1 cellular context compared by ENCODE assay signal in genomic region chr1:117059678-117060440, GRCh38.
TF ChIP-seq lines count a peak whose summit lies in the region.

TTF2 (plus strand) TSS chr1:117060326; CDS start chr1:117060347, 21 bp downstream.

TF ChIP-seq in HepG2, 621 proteins besides CTCF, POLR2A, EP300 and RAD21 (continued from another document and continues in another):
- TF ChIP-seq, protein P1, sequence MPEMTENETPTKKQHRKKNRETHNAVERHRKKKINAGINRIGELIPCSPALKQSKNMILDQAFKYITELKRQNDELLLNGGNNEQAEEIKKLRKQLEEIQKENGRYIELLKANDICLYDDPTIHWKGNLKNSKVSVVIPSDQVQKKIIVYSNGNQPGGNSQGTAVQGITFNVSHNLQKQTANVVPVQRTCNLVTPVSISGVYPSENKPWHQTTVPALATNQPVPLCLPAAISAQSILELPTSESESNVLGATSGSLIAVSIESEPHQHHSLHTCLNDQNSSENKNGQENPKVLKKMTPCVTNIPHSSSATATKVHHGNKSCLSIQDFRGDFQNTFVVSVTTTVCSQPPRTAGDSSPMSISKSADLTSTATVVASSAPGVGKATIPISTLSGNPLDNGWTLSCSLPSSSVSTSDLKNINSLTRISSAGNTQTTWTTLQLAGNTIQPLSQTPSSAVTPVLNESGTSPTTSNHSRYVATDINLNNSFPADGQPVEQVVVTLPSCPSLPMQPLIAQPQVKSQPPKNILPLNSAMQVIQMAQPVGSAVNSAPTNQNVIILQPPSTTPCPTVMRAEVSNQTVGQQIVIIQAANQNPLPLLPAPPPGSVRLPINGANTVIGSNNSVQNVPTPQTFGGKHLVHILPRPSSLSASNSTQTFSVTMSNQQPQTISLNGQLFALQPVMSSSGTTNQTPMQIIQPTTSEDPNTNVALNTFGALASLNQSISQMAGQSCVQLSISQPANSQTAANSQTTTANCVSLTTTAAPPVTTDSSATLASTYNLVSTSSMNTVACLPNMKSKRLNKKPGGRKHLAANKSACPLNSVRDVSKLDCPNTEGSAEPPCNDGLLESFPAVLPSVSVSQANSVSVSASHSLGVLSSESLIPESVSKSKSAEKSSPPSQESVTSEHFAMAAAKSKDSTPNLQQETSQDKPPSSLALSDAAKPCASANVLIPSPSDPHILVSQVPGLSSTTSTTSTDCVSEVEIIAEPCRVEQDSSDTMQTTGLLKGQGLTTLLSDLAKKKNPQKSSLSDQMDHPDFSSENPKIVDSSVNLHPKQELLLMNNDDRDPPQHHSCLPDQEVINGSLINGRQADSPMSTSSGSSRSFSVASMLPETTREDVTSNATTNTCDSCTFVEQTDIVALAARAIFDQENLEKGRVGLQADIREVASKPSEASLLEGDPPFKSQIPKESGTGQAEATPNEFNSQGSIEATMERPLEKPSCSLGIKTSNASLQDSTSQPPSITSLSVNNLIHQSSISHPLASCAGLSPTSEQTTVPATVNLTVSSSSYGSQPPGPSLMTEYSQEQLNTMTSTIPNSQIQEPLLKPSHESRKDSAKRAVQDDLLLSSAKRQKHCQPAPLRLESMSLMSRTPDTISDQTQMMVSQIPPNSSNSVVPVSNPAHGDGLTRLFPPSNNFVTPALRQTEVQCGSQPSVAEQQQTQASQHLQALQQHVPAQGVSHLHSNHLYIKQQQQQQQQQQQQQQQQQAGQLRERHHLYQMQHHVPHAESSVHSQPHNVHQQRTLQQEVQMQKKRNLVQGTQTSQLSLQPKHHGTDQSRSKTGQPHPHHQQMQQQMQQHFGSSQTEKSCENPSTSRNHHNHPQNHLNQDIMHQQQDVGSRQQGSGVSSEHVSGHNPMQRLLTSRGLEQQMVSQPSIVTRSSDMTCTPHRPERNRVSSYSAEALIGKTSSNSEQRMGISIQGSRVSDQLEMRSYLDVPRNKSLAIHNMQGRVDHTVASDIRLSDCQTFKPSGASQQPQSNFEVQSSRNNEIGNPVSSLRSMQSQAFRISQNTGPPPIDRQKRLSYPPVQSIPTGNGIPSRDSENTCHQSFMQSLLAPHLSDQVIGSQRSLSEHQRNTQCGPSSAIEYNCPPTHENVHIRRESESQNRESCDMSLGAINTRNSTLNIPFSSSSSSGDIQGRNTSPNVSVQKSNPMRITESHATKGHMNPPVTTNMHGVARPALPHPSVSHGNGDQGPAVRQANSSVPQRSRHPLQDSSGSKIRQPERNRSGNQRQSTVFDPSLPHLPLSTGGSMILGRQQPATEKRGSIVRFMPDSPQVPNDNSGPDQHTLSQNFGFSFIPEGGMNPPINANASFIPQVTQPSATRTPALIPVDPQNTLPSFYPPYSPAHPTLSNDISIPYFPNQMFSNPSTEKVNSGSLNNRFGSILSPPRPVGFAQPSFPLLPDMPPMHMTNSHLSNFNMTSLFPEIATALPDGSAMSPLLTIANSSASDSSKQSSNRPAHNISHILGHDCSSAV (CRISPR knock-in tag; IDR thresholded peaks at IDR 0.05; ENCODE audit: borderline replicate concordance): no peak
- TF ChIP-seq, protein P2, sequence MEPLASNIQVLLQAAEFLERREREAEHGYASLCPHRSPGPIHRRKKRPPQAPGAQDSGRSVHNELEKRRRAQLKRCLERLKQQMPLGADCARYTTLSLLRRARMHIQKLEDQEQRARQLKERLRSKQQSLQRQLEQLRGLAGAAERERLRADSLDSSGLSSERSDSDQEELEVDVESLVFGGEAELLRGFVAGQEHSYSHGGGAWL (CRISPR knock-in tag; IDR thresholded peaks at IDR 0.05): no peak
- TF ChIP-seq ZNF747 (CRISPR knock-in tag; IDR thresholded peaks at IDR 0.05; ENCODE audit: borderline replicate concordance) (no peak), MTF1 (CRISPR knock-in tag; IDR thresholded peaks at IDR 0.05) (no peak), SCMH1 (CRISPR knock-in tag; IDR thresholded peaks at IDR 0.05; ENCODE audit: borderline replicate concordance) (no peak), PCBP2 (optimal IDR thresholded peaks at IDR 0.05; ENCODE audit: low read depth, low read length, poor library complexity, severe bottlenecking) (no peak), ZNF674 (CRISPR knock-in tag; IDR thresholded peaks at IDR 0.05; ENCODE audit: low read depth) (no peak), ZNF83 (CRISPR knock-in tag; IDR thresholded peaks at IDR 0.05; ENCODE audit: borderline replicate concordance) (peak; percentile 74; the same call in 1 of the 2 replicates), MAFK (conservative IDR thresholded peaks at IDR 0.05 in 1 of 2, IDR thresholded peaks at IDR 0.05 in 1 of 2; ENCODE audit: low read length in 2 of 2) (no peak), ATF1 (CRISPR knock-in tag; IDR thresholded peaks at IDR 0.05) (peak; percentile 61), ZNF12 (CRISPR knock-in tag; IDR thresholded peaks at IDR 0.05) (no peak), RNF2 (conservative IDR thresholded peaks at IDR 0.05; ENCODE audit: low read depth) (no peak), ZBTB7A (CRISPR knock-in tag; IDR thresholded peaks at IDR 0.05) (no peak), SRSF1 (optimal IDR thresholded peaks at IDR 0.05; ENCODE audit: low read depth, low read length) (peak; percentile 37), ARHGAP35 (CRISPR knock-in tag; IDR thresholded peaks at IDR 0.05; ENCODE audit: borderline replicate concordance) (no peak), ERF (CRISPR knock-in tag; IDR thresholded peaks at IDR 0.05) (no peak), HOXA3 (CRISPR knock-in tag; IDR thresholded peaks at IDR 0.05) (peak; percentile 31; the same call in 1 of the 2 replicates), MED8 (CRISPR knock-in tag; IDR thresholded peaks at IDR 0.05; ENCODE audit: insufficient replicate concordance) (peak; percentile 53), ZNF256 (CRISPR knock-in tag; conservative IDR thresholded peaks at IDR 0.05) (no peak), BRCA1 (CRISPR knock-in tag; IDR thresholded peaks at IDR 0.05) (peak; percentile 51; the same call in 1 of the 2 replicates), PRPF4 (IDR thresholded peaks at IDR 0.05; ENCODE audit: low read depth, low read length, poor library complexity, severe bottlenecking) (no peak), ELK4 (CRISPR knock-in tag; IDR thresholded peaks at IDR 0.05; ENCODE audit: borderline replicate concordance) (no peak), KDM5B (CRISPR knock-in tag; IDR thresholded peaks at IDR 0.05; ENCODE audit: borderline replicate concordance) (0 out of 2 replicates have a peak, but pooled peaks have one; percentile 26), ZBTB1 (CRISPR knock-in tag; IDR thresholded peaks at IDR 0.05; ENCODE audit: borderline replicate concordance) (no peak), ZNF230 (CRISPR knock-in tag; IDR thresholded peaks at IDR 0.05) (no peak), RFX3 (CRISPR knock-in tag; IDR thresholded peaks at IDR 0.05) (no peak), NR2F2 (IDR thresholded peaks at IDR 0.05; ENCODE audit: borderline replicate concordance, low read depth) (no peak), ZNF253 (CRISPR knock-in tag; IDR thresholded peaks at IDR 0.05; ENCODE audit: borderline replicate concordance) (peak; percentile 64; the same call in 1 of the 2 replicates), E2F2 (CRISPR knock-in tag; IDR thresholded peaks at IDR 0.05; ENCODE audit: borderline replicate concordance) (peak; percentile 56; the same call in 1 of the 2 replicates), NR3C1 (CRISPR knock-in tag; IDR thresholded peaks at IDR 0.05) (no peak), ZFP82 (CRISPR knock-in tag; IDR thresholded peaks at IDR 0.05; ENCODE audit: borderline replicate concordance) (0 out of 2 replicates have a peak, but pooled peaks have one; percentile 67), STAT5B (CRISPR knock-in tag; IDR thresholded peaks at IDR 0.05) (no peak), SRF (IDR thresholded peaks at IDR 0.05; ENCODE audit: low read depth, low read length) (no peak), KDM1A (CRISPR knock-in tag; IDR thresholded peaks at IDR 0.05) (no peak), BRD4 (CRISPR knock-in tag; IDR thresholded peaks at IDR 0.05) (no peak), MEF2D (CRISPR knock-in tag; IDR thresholded peaks at IDR 0.05) (no peak), NFKBIZ (CRISPR knock-in tag; IDR thresholded peaks at IDR 0.05) (no peak), ZNF660 (CRISPR knock-in tag; IDR thresholded peaks at IDR 0.05; ENCODE audit: borderline replicate concordance, low read depth) (no peak), ATM (IDR thresholded peaks at IDR 0.05; ENCODE audit: borderline replicate concordance) (no peak), ZNF160 (CRISPR knock-in tag; IDR thresholded peaks at IDR 0.05) (0 out of 2 replicates have a peak, but pooled peaks have one; percentile 50), PHF8 (CRISPR knock-in tag; IDR thresholded peaks at IDR 0.05) (peak; percentile 61; the same call in 1 of the 2 replicates), ADNP (CRISPR knock-in tag; IDR thresholded peaks at IDR 0.05) (no peak), U2AF2 (IDR thresholded peaks at IDR 0.05; ENCODE audit: low read depth, low read length) (no peak), ZNF572 (CRISPR knock-in tag; IDR thresholded peaks at IDR 0.05) (no peak), SAFB2 (CRISPR knock-in tag; IDR thresholded peaks at IDR 0.05; ENCODE audit: borderline replicate concordance, low read depth) (no peak), HDAC2 (CRISPR knock-in tag; IDR thresholded peaks at IDR 0.05) (peak; percentile 40; the same call in 1 of the 2 replicates), ZNF225 (CRISPR knock-in tag; IDR thresholded peaks at IDR 0.05) (no peak; the same call in 1 of the 2 replicates), SMYD3 (CRISPR knock-in tag; IDR thresholded peaks at IDR 0.05) (no peak)
- TF ChIP-seq, protein P3, sequence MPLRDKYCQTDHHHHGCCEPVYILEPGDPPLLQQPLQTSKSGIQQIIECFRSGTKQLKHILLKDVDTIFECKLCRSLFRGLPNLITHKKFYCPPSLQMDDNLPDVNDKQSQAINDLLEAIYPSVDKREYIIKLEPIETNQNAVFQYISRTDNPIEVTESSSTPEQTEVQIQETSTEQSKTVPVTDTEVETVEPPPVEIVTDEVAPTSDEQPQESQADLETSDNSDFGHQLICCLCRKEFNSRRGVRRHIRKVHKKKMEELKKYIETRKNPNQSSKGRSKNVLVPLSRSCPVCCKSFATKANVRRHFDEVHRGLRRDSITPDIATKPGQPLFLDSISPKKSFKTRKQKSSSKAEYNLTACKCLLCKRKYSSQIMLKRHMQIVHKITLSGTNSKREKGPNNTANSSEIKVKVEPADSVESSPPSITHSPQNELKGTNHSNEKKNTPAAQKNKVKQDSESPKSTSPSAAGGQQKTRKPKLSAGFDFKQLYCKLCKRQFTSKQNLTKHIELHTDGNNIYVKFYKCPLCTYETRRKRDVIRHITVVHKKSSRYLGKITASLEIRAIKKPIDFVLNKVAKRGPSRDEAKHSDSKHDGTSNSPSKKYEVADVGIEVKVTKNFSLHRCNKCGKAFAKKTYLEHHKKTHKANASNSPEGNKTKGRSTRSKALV (CRISPR knock-in tag; IDR thresholded peaks at IDR 0.05): peak; percentile 41; the same call in 1 of the 2 replicates
- TF ChIP-seq, protein P4, sequence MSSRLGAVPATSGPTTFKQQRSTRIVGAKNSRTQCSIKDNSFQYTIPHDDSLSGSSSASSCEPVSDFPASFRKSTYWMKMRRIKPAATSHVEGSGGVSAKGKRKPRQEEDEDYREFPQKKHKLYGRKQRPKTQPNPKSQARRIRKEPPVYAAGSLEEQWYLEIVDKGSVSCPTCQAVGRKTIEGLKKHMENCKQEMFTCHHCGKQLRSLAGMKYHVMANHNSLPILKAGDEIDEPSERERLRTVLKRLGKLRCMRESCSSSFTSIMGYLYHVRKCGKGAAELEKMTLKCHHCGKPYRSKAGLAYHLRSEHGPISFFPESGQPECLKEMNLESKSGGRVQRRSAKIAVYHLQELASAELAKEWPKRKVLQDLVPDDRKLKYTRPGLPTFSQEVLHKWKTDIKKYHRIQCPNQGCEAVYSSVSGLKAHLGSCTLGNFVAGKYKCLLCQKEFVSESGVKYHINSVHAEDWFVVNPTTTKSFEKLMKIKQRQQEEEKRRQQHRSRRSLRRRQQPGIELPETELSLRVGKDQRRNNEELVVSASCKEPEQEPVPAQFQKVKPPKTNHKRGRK (CRISPR knock-in tag; IDR thresholded peaks at IDR 0.05): 0 out of 2 replicates have a peak, but pooled peaks have one; percentile 71
- TF ChIP-seq, protein P5, sequence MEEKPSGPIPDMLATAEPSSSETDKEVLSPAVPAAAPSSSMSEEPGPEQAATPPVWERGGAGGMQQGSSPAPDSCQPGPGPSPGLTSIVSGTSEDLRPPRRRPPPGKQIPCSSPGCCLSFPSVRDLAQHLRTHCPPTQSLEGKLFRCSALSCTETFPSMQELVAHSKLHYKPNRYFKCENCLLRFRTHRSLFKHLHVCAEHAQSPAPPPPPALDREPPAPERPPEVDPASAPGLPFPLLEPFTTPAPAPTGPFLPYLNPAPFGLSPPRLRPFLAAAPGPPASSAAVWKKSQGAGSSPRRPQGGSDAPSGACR (CRISPR knock-in tag; IDR thresholded peaks at IDR 0.05): 0 out of 2 replicates have a peak, but pooled peaks have one; percentile 57
- TF ChIP-seq, protein P6, sequence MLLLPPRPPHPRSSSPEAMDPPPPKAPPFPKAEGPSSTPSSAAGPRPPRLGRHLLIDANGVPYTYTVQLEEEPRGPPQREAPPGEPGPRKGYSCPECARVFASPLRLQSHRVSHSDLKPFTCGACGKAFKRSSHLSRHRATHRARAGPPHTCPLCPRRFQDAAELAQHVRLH (CRISPR knock-in tag; IDR thresholded peaks at IDR 0.05; ENCODE audit: borderline replicate concordance, low read depth): no peak
- TF ChIP-seq, protein P7, sequence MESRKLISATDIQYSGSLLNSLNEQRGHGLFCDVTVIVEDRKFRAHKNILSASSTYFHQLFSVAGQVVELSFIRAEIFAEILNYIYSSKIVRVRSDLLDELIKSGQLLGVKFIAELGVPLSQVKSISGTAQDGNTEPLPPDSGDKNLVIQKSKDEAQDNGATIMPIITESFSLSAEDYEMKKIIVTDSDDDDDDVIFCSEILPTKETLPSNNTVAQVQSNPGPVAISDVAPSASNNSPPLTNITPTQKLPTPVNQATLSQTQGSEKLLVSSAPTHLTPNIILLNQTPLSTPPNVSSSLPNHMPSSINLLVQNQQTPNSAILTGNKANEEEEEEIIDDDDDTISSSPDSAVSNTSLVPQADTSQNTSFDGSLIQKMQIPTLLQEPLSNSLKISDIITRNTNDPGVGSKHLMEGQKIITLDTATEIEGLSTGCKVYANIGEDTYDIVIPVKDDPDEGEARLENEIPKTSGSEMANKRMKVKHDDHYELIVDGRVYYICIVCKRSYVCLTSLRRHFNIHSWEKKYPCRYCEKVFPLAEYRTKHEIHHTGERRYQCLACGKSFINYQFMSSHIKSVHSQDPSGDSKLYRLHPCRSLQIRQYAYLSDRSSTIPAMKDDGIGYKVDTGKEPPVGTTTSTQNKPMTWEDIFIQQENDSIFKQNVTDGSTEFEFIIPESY (CRISPR knock-in tag; IDR thresholded peaks at IDR 0.05): no peak
